Comparison of ENCODE assay signal across 22 cellular contexts in genomic region chr9:12878342-12878978, GRCh38.
DNase-seq lines count a peak whose midpoint lies in the region; ATAC-seq, FAIRE-seq and TF ChIP-seq lines count a peak whose summit lies in the region.
"Had no signal": no experiment of that assay in that cellular context is flagged by ENCODE, and none has a peak within 500 bp of the region (broad histone marks: within the 10 kb centered on the region; RNA-seq: fewer than 3 reads in every experiment).

No MANE protein-coding gene starts in this region.

- peak overlapping the region; percentile 10; the same call in 2 of the 3 replicates for H3K4me2 ChIP-seq in A549
- no peak overlapping the region for H3K4me2 ChIP-seq in astrocyte (ENCODE audit: low read length)

- TF ChIP-seq EP300 in A549 (IDR thresholded peaks at IDR 0.05): no peak

- ATAC-seq in A549: no peak
- peak; percentile 66 for ATAC-seq in left lobe of liver
- ATAC-seq: CD8-positive, alpha-beta T cell; left ventricle myocardium superior; natural killer cell had no signal

- H3K4me1 Mint-ChIP-seq in astrocyte (ENCODE audit: low read depth, unreplicated experiment): peaks cover 6% of the 10 kb centered on the region
- no peaks in the 10 kb centered on the region for H3K4me1 Mint-ChIP-seq in activated T-helper 1 cell treated with anti-CD3 and anti-CD28 coated beads, Interleukin-12 subunit alpha, Interleukin-12 subunit beta, Interleukin-2, Interleukin-4 antibody, amounts not matched to agents 30 ng/mL and 10 ng/mL and 1 ng/mL, durations not matched to agents 14 hours and 24 hours and 36 hours (ENCODE audit: low read depth)
- H3K4me1 Mint-ChIP-seq: natural killer cell had no signal

- TF ChIP-seq RAD21 in A549 (conservative IDR thresholded peaks at IDR 0.05 in 1 of 2, IDR thresholded peaks at IDR 0.05 in 1 of 2): no peak

- POLR2A ChIA-PET in A549 (lab: Yijun Ruan, JAX): no interaction called here

- TF ChIP-seq CTCF in A549 (IDR thresholded peaks at IDR 0.05): no peak
- no peak for TF ChIP-seq CTCF in astrocyte (IDR thresholded peaks at IDR 0.05; ENCODE audit: insufficient read depth, low read depth, low read length)

- H3K4me3 ChIP-seq in A549: no peak overlapping the region
- no peak overlapping the region for H3K4me3 ChIP-seq in astrocyte (ENCODE audit: insufficient read depth, low read depth, low read length)
- H3K4me3 ChIP-seq: esophagus squamous epithelium, right atrium auricular region, tibial artery had no signal

- no peaks in the 10 kb centered on the region for H3K79me2 ChIP-seq in astrocyte (ENCODE audit: insufficient read depth, low read length)

- no peak overlapping the region for H2AFZ ChIP-seq in astrocyte (ENCODE audit: low read depth, low read length)

- H3K9me3 Mint-ChIP-seq in astrocyte (ENCODE audit: unreplicated experiment): no peaks in the 10 kb centered on the region
- no peaks in the 10 kb centered on the region for H3K9me3 Mint-ChIP-seq in activated T-helper 1 cell treated with anti-CD3 and anti-CD28 coated beads, Interleukin-12 subunit alpha, Interleukin-12 subunit beta, Interleukin-2, Interleukin-4 antibody, amounts not matched to agents 30 ng/mL and 10 ng/mL and 1 ng/mL, durations not matched to agents 14 hours and 24 hours and 36 hours
- H3K9me3 Mint-ChIP-seq: activated T-helper 2 cell treated with anti-CD3 and anti-CD28 coated beads, Interferon-gamma antibody, Interleukin-2, Interleukin-4, amounts not matched to agents 10 μg/mL and 5 μg/mL and 100 μg/mL, durations not matched to agents 14 hours and 24 hours and 36 hours had no signal

- no peaks in the 10 kb centered on the region for H4K20me1 ChIP-seq in astrocyte (ENCODE audit: insufficient read depth, low read length)

- no peaks in the 10 kb centered on the region for H3K27me3 ChIP-seq in astrocyte (ENCODE audit: insufficient read depth, low read length)
- H3K27me3 ChIP-seq: esophagus squamous epithelium, right atrium auricular region, tibial artery had no signal

- H3K27ac ChIP-seq in A549 (peak overlapping the region; percentile 4 to 26; a peak in 2 of 6 replicates), astrocyte (ENCODE audit: low read depth, low read length) (no peak overlapping the region)
- H3K27ac ChIP-seq: esophagus squamous epithelium, right atrium auricular region, tibial artery had no signal

- no peaks in the 10 kb centered on the region for H3K36me3 Mint-ChIP-seq in astrocyte (ENCODE audit: low read depth, unreplicated experiment)
- H3K36me3 Mint-ChIP-seq in activated T-helper 1 cell treated with anti-CD3 and anti-CD28 coated beads, Interleukin-12 subunit alpha, Interleukin-12 subunit beta, Interleukin-2, Interleukin-4 antibody, amounts not matched to agents 30 ng/mL and 10 ng/mL and 1 ng/mL, durations not matched to agents 14 hours and 24 hours and 36 hours (ENCODE audit: low read depth): no peaks in the 10 kb centered on the region
- H3K36me3 Mint-ChIP-seq: CD8-positive, alpha-beta T cell; natural killer cell had no signal

- H3K4me3 Mint-ChIP-seq in astrocyte (ENCODE audit: unreplicated experiment): no peak overlapping the region
- no peak overlapping the region for H3K4me3 Mint-ChIP-seq in activated T-helper 1 cell treated with anti-CD3 and anti-CD28 coated beads, Interleukin-12 subunit alpha, Interleukin-12 subunit beta, Interleukin-2, Interleukin-4 antibody, amounts not matched to agents 30 ng/mL and 10 ng/mL and 1 ng/mL, durations not matched to agents 14 hours and 24 hours and 36 hours
- H3K4me3 Mint-ChIP-seq: CD8-positive, alpha-beta T cell; natural killer cell had no signal

- no peaks in the 10 kb centered on the region for H3K9me3 ChIP-seq in A549
- H3K9me3 ChIP-seq in astrocyte (ENCODE audit: insufficient read depth, low read depth, low read length): no peaks in the 10 kb centered on the region
- H3K9me3 ChIP-seq: esophagus squamous epithelium, right atrium auricular region, tibial artery had no signal

- FAIRE-seq in A549 (lab: Jason Lieb, UNC): no peak
- peak; percentile 32 for FAIRE-seq in astrocyte (lab: Jason Lieb, UNC)
- FAIRE-seq: GM18507 had no signal

- no peak overlapping the region for H3K9ac ChIP-seq in astrocyte (ENCODE audit: low read length)

- intact Hi-C loops in activated T-helper 1 cell treated with anti-CD3 and anti-CD28 coated beads, Interleukin-12 subunit alpha, Interleukin-12 subunit beta, Interleukin-2, Interleukin-4 antibody, amounts not matched to agents 30 ng/mL and 10 ng/mL and 1 ng/mL, durations not matched to agents 14 hours and 24 hours and 36 hours (cut with micrococcal nuclease): no loop called here

- TF ChIP-seq POLR2A in A549 (IDR thresholded peaks at IDR 0.05; ENCODE audit: low read length): no peak

- H3K27ac Mint-ChIP-seq in astrocyte (ENCODE audit: unreplicated experiment): no peak overlapping the region
- H3K27ac Mint-ChIP-seq in activated T-helper 1 cell treated with anti-CD3 and anti-CD28 coated beads, Interleukin-12 subunit alpha, Interleukin-12 subunit beta, Interleukin-2, Interleukin-4 antibody, amounts not matched to agents 30 ng/mL and 10 ng/mL and 1 ng/mL, durations not matched to agents 14 hours and 24 hours and 36 hours: no peak overlapping the region
- H3K27ac Mint-ChIP-seq: activated T-helper 2 cell treated with anti-CD3 and anti-CD28 coated beads, Interferon-gamma antibody, Interleukin-2, Interleukin-4, amounts not matched to agents 10 μg/mL and 5 μg/mL and 100 μg/mL, durations not matched to agents 14 hours and 24 hours and 36 hours; CD8-positive, alpha-beta T cell; natural killer cell had no signal

- CTCF ChIA-PET in A549 (lab: Yijun Ruan, JAX): interaction anchor here (0.7 to 2.0 kb wide), 3 partner anchors 102 to 177 kb away, joined by 3 to 7 read pairs (median 7); no protein-coding TSS in a partner anchor

- no peaks in the 10 kb centered on the region for H3K36me3 ChIP-seq in astrocyte (ENCODE audit: insufficient read depth, low read length)
- H3K36me3 ChIP-seq: esophagus squamous epithelium, right atrium auricular region, tibial artery had no signal

- H3K4me1 ChIP-seq in A549: peaks cover 49% of the 10 kb centered on the region; the same call in 2 of the 3 replicates
- H3K4me1 ChIP-seq in astrocyte (ENCODE audit: insufficient read depth, low read length): peaks cover 6% of the 10 kb centered on the region
- H3K4me1 ChIP-seq: right atrium auricular region had no signal

- no peak for DNase-seq in A549 (ENCODE audit: low read depth in 1 of 2, low spot score in 1 of 2)
- peak; percentile 35 for DNase-seq in HT-29 (ENCODE audit: low spot score)
- DNase-seq in astrocyte (ENCODE audit: low read depth): no peak
- no peak for DNase-seq in left lobe of liver (ENCODE audit: low spot score)
- no peak for DNase-seq in activated T-helper 1 cell treated with anti-CD3 and anti-CD28 coated beads, Interleukin-12 subunit alpha, Interleukin-12 subunit beta, Interleukin-2, Interleukin-4 antibody, amounts not matched to agents 30 ng/mL and 10 ng/mL and 1 ng/mL, durations not matched to agents 14 hours and 24 hours and 36 hours (ENCODE audit: low spot score)
- no peak for DNase-seq in HK-2 (ENCODE audit: unreplicated experiment)
- DNase-seq in activated naive CD4-positive, alpha-beta T cell (lab: John Stamatoyannopoulos, UW): no peak
- DNase-seq in NOMO-1 (lab: John Stamatoyannopoulos, UW; ENCODE audit: unreplicated experiment in 2 of 2): no peak
- DNase-seq: activated CD4-positive, alpha-beta T cell treated with anti-CD3 and anti-CD28 coated beads, Interleukin-2, amount 50 U/mL, for 48 hours; anterior cingulate cortex; CD8-positive, alpha-beta T cell; dermis blood vessel endothelial cell; esophagus squamous epithelium; left ventricle myocardium superior; natural killer cell; NCI-H2227 treated with DMSO at 0.1 percent for 48 hours; stimulated activated CD4-positive, alpha-beta T cell treated with anti-CD3 and anti-CD28 coated beads, Interleukin-2, amount 100 ng/mL, for 48 hours; stimulated activated CD8-positive, alpha-beta memory T cell treated with anti-CD3 and anti-CD28 coated beads, Interleukin-4, amount 100 ng/mL, for 48 hours; tibial artery had no signal

- 34% methylated on average over 5 of the region's 5 CpGs for WGBS in A549 (ENCODE audit: missing lambda C conversion rate)

- no peaks in the 10 kb centered on the region for H3K27me3 Mint-ChIP-seq in astrocyte (ENCODE audit: low read depth, unreplicated experiment)
- H3K27me3 Mint-ChIP-seq in activated T-helper 1 cell treated with anti-CD3 and anti-CD28 coated beads, Interleukin-12 subunit alpha, Interleukin-12 subunit beta, Interleukin-2, Interleukin-4 antibody, amounts not matched to agents 30 ng/mL and 10 ng/mL and 1 ng/mL, durations not matched to agents 14 hours and 24 hours and 36 hours (ENCODE audit: insufficient read depth): no peaks in the 10 kb centered on the region

TF ChIP-seq in A549, 52 proteins besides CTCF, POLR2A, EP300 and RAD21:
- TF ChIP-seq FOXS1 (CRISPR knock-in tag; IDR thresholded peaks at IDR 0.05) (no peak), HOXB5 (CRISPR knock-in tag; IDR thresholded peaks at IDR 0.05) (no peak)
